ENCODE assay signal across 7 cellular contexts in genomic region chr1:35883681-35884155, GRCh38. TPM values are rescaled to one million over a fixed set of nuclear protein-coding genes. Genes with fewer than 3 reads are reported as not detected.
A peak's percentile ranks its signal among the peaks of the same experiment; 100 is the strongest.
DNase-seq lines count a peak whose midpoint lies in the region; ATAC-seq, FAIRE-seq and TF ChIP-seq lines count a peak whose summit lies in the region.

No MANE protein-coding gene starts in this region.

- H3K27ac ChIP-seq in hepatocyte, result peak overlapping the region; percentile 90

- peaks cover 15% of the 10 kb centered on the region for H4K20me1 ChIP-seq in hepatocyte (ENCODE audit: insufficient read depth, poor library complexity, severe bottlenecking)

- peak; percentile 66 for DNase-seq in HTR-8/SVneo (ENCODE audit: insufficient read length, low spot score)
- peak in 42 of 58 donors; percentile 9 to 61 (median 33) for DNase-seq in anterior cingulate cortex (lab: John Stamatoyannopoulos, UW)
- DNase-seq in hepatocyte (ENCODE audit: low spot score), result peak; percentile 82
- no peak for DNase-seq in skeletal muscle cell (ENCODE audit: low read depth)
- DNase-seq in SIG-M5 treated with dmso at 0.1 percent for 504 hours (lab: John Stamatoyannopoulos, UW; ENCODE audit: unreplicated experiment), result no peak

- H3K27me3 ChIP-seq in hepatocyte, result no peaks in the 10 kb centered on the region

- peak overlapping the region; percentile 96 for H2AFZ ChIP-seq in hepatocyte

- peaks cover 35% of the 10 kb centered on the region for H3K4me1 ChIP-seq in hepatocyte (ENCODE audit: insufficient read depth)

- no peaks in the 10 kb centered on the region for H3K9me2 ChIP-seq in hepatocyte (replicated peaks; ENCODE audit: insufficient read depth)

- H3K9me3 ChIP-seq in hepatocyte (ENCODE audit: low read depth), result no peaks in the 10 kb centered on the region

- TF ChIP-seq CTCF in hepatocyte (IDR thresholded peaks at IDR 0.05; ENCODE audit: poor library complexity), result no peak

- 2% methylated on average over 9 of the region's 32 CpGs for WGBS in hepatocyte (ENCODE audit: low lambda C conversion rate, missing lambda C conversion rate)

- H3K4me2 ChIP-seq in hepatocyte, result peak overlapping the region; percentile 98

- no peak for FAIRE-seq in HTR-8/SVneo (lab: Jason Lieb, UNC)

- no peaks in the 10 kb centered on the region for H3K36me3 ChIP-seq in hepatocyte (replicated peaks; ENCODE audit: insufficient read depth, low read depth)

- peaks cover 50% of the 10 kb centered on the region for H3K79me2 ChIP-seq in hepatocyte

- peak; percentile 18 for ATAC-seq in GM18511 (IDR thresholded peaks at IDR 0.05; ENCODE audit: unreplicated experiment)
- ATAC-seq in SK-N-SH treated with all-trans-retinoic acid at 6 μM for 48 hours, result peak; percentile 41

- H3K4me3 ChIP-seq in hepatocyte (peak overlapping the region; percentile 99), skeletal muscle cell (ENCODE audit: low read depth, low read length) (peak overlapping the region; percentile 77)

TF ChIP-seq in SK-N-SH treated with all-trans-retinoic acid at 6 μM for 48 hours, 23 proteins besides CTCF, POLR2A, EP300 and RAD21:
- TF ChIP-seq, protein P1, sequence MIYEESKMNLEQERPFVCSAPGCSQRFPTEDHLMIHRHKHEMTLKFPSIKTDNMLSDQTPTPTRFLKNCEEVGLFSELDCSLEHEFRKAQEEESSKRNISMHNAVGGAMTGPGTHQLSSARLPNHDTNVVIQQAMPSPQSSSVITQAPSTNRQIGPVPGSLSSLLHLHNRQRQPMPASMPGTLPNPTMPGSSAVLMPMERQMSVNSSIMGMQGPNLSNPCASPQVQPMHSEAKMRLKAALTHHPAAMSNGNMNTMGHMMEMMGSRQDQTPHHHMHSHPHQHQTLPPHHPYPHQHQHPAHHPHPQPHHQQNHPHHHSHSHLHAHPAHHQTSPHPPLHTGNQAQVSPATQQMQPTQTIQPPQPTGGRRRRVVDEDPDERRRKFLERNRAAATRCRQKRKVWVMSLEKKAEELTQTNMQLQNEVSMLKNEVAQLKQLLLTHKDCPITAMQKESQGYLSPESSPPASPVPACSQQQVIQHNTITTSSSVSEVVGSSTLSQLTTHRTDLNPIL (CRISPR knock-in tag; IDR thresholded peaks at IDR 0.05; ENCODE audit: low read depth), result no peak
- TF ChIP-seq TSHZ2 (CRISPR knock-in tag; IDR thresholded peaks at IDR 0.05) (no peak), ZFP3 (CRISPR knock-in tag; IDR thresholded peaks at IDR 0.05) (no peak), CSDC2 (CRISPR knock-in tag; IDR thresholded peaks at IDR 0.05) (no peak), SNAI2 (CRISPR knock-in tag; IDR thresholded peaks at IDR 0.05) (no peak), ZFP30 (CRISPR knock-in tag; IDR thresholded peaks at IDR 0.05) (no peak), PPARA (CRISPR knock-in tag; IDR thresholded peaks at IDR 0.05; ENCODE audit: borderline replicate concordance) (no peak), ZC3H10 (CRISPR knock-in tag; IDR thresholded peaks at IDR 0.05) (no peak), ISL1 (CRISPR knock-in tag; IDR thresholded peaks at IDR 0.05) (no peak), ZNF8 (CRISPR knock-in tag; IDR thresholded peaks at IDR 0.05) (no peak), ZNF565 (CRISPR knock-in tag; conservative IDR thresholded peaks at IDR 0.05; ENCODE audit: low read depth) (no peak), BACH2 (CRISPR knock-in tag; IDR thresholded peaks at IDR 0.05; ENCODE audit: borderline replicate concordance) (no peak), ESRRG (CRISPR knock-in tag; IDR thresholded peaks at IDR 0.05) (no peak), RARB (CRISPR knock-in tag; IDR thresholded peaks at IDR 0.05) (no peak), PATZ1 (CRISPR knock-in tag; IDR thresholded peaks at IDR 0.05; ENCODE audit: borderline replicate concordance) (no peak), GLIS3 (CRISPR knock-in tag; IDR thresholded peaks at IDR 0.05) (no peak), OSR1 (CRISPR knock-in tag; IDR thresholded peaks at IDR 0.05) (no peak), ARNTL (CRISPR knock-in tag; IDR thresholded peaks at IDR 0.05; ENCODE audit: borderline replicate concordance, low read depth) (no peak)
- TF ChIP-seq, protein P2, sequence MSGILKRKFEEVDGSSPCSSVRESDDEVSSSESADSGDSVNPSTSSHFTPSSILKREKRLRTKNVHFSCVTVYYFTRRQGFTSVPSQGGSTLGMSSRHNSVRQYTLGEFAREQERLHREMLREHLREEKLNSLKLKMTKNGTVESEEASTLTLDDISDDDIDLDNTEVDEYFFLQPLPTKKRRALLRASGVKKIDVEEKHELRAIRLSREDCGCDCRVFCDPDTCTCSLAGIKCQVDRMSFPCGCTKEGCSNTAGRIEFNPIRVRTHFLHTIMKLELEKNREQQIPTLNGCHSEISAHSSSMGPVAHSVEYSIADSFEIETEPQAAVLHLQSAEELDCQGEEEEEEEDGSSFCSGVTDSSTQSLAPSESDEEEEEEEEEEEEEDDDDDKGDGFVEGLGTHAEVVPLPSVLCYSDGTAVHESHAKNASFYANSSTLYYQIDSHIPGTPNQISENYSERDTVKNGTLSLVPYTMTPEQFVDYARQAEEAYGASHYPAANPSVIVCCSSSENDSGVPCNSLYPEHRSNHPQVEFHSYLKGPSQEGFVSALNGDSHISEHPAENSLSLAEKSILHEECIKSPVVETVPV (CRISPR knock-in tag; IDR thresholded peaks at IDR 0.05), result no peak

RNA-seq across cellular contexts. Expression of gene AGO1, which starts 0.7 kb away (rescaled TPM):
- total RNA-seq in hepatocyte, result 17.8 and 22.2 TPM in 2 replicates
- 7.6 and 8.6 TPM in 2 replicates for polyA plus RNA-seq in hepatocyte

RNA-seq across cellular contexts. Expression of gene AGO3, which starts 47.2 kb away (rescaled TPM):
- 24.4 and 32.8 TPM in 2 replicates for total RNA-seq in hepatocyte
- 16.9 and 23.3 TPM in 2 replicates for polyA plus RNA-seq in hepatocyte

Comparison
In these comparisons a context has a peak if more than half of its experiments do, and no peak if none do; other contexts are left out.
1. DNase-seq: peak in HTR-8/SVneo (single experiment), anterior cingulate cortex (42 of 58) and hepatocyte (single experiment); none in skeletal muscle cell (single experiment) and SIG-M5 treated with dmso at 0.1 percent for 504 hours (single experiment).